ENCODE assay signal across 8 cellular contexts in genomic region chr22:49632199-49633009, GRCh38.
DNase-seq lines count a peak whose midpoint lies in the region; ATAC-seq and TF ChIP-seq lines count a peak whose summit lies in the region.

No MANE protein-coding gene starts in this region.

- H3K4me3 ChIP-seq in ascending aorta, result peak overlapping the region; percentile 29 to 56

- H3K27ac ChIP-seq in ascending aorta, result no peak overlapping the region

- intact Hi-C loops in ascending aorta (cut with DNase I), result no loop called here

- DNase-seq in ELF-1 (ENCODE audit: low read depth, low spot score) (peak; percentile 90), NCI-H128 (lab: John Stamatoyannopoulos, UW; ENCODE audit: unreplicated experiment) (peak; percentile 27), ascending aorta (ENCODE audit: low spot score in 2 of 2) (no peak), hippocampal formation (lab: John Stamatoyannopoulos, UW) (peak; percentile 53 to 54), retina (peak; percentile 94), T-helper 1 cell (no peak)

- no peak for ATAC-seq in GM21576 (IDR thresholded peaks at IDR 0.05; ENCODE audit: unreplicated experiment)
- no peak for ATAC-seq in HG02678 (IDR thresholded peaks at IDR 0.05; ENCODE audit: unreplicated experiment)

- peak in 2 of 3 experiments; percentile 41 to 67 for TF ChIP-seq CTCF in ascending aorta (IDR thresholded peaks at IDR 0.05)

- H3K4me1 ChIP-seq in ascending aorta, result peaks cover 0 to 3% of the 10 kb centered on the region in 2 donors

- no peaks in the 10 kb centered on the region for H3K27me3 ChIP-seq in ascending aorta

- H3K36me3 ChIP-seq in ascending aorta, result no peaks in the 10 kb centered on the region

- H3K9me3 ChIP-seq in ascending aorta, result no peaks in the 10 kb centered on the region

Comparison
In these comparisons a context has a peak if more than half of its experiments do, and no peak if none do; other contexts are left out.
1. DNase-seq: peak in ELF-1 (single experiment), NCI-H128 (single experiment), hippocampal formation (2 of 2) and retina (single experiment); none in ascending aorta (0 of 2) and T-helper 1 cell (0 of 5).